In the genomic region with DNA sequence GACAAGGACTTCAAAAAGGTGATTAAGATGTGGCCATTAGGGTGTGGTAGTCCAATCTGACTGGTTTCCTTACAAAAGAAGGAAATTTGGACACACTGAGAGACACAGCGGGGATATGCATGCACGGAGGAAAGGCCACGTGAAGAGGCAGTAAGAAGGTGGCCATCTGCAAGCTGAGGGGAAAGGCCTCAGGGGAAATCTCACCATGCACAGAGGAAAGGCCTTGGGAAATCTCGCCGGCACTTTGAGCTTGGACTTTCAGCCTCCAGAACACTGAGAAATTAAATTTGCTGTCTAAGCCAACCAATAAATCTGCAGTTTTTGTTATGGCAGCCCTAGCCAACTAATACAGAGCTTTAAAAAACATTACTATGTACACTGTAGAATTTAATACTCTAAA, we compare ENCODE assay signal across 17 cellular contexts.
"Had no signal": no experiment of that assay in that cellular context is flagged by ENCODE, and none has a peak within 500 bp of the region (broad histone marks: within the 10 kb centered on the region; RNA-seq: fewer than 3 reads in every experiment).

No MANE protein-coding gene starts in this region.

- H3K27me3 Mint-ChIP-seq: activated CD4-positive, alpha-beta T cell treated with anti-CD3 and anti-CD28 coated beads, Interleukin-2, amount 10 ng/mL, durations not matched to agents 24 days and 14 days; activated naive CD8-positive, alpha-beta T cell treated with anti-CD3 and anti-CD28 coated beads, Interleukin-2, amount 10 ng/mL, durations not matched to agents 7 days and 5 days; stimulated activated memory B cell treated with anti-CD40 and anti-IgM and Interleukin-4, amounts not matched to agents 10 μg/mL and 1 μg/mL and 100 μg/mL, for 72 hours had no signal

- H3K27me3 ChIP-seq: brain microvascular endothelial cell, uterus had no signal

- H3K36me3 ChIP-seq: brain microvascular endothelial cell, uterus had no signal

- H3K9me3 Mint-ChIP-seq: activated CD4-positive, alpha-beta T cell treated with anti-CD3 and anti-CD28 coated beads, Interleukin-2, amount 10 ng/mL, durations not matched to agents 24 days and 14 days; activated naive CD8-positive, alpha-beta T cell treated with anti-CD3 and anti-CD28 coated beads, Interleukin-2, amount 10 ng/mL, durations not matched to agents 7 days and 5 days; activated T-helper 1 cell treated with anti-CD3 and anti-CD28 coated beads, Interleukin-12 subunit alpha, Interleukin-12 subunit beta, Interleukin-2, Interleukin-4 antibody, amounts not matched to agents 30 ng/mL and 10 ng/mL and 1 ng/mL, durations not matched to agents 14 hours and 24 hours and 36 hours; immature natural killer cell; neural crest cell; stimulated activated memory B cell treated with anti-CD40 and anti-IgM and Interleukin-4, amounts not matched to agents 10 μg/mL and 1 μg/mL and 100 μg/mL, for 72 hours had no signal

- H3K4me3 Mint-ChIP-seq: activated CD4-positive, alpha-beta T cell treated with anti-CD3 and anti-CD28 coated beads, Interleukin-2, amount 10 ng/mL, durations not matched to agents 24 days and 14 days; activated naive CD8-positive, alpha-beta T cell treated with anti-CD3 and anti-CD28 coated beads, Interleukin-2, amount 10 ng/mL, durations not matched to agents 7 days and 5 days; activated T-helper 1 cell treated with anti-CD3 and anti-CD28 coated beads, Interleukin-12 subunit alpha, Interleukin-12 subunit beta, Interleukin-2, Interleukin-4 antibody, amounts not matched to agents 30 ng/mL and 10 ng/mL and 1 ng/mL, durations not matched to agents 14 hours and 24 hours and 36 hours; immature natural killer cell; neural crest cell; stimulated activated memory B cell treated with anti-CD40 and anti-IgM and Interleukin-4, amounts not matched to agents 10 μg/mL and 1 μg/mL and 100 μg/mL, for 72 hours had no signal

- ATAC-seq: stimulated activated memory B cell treated with anti-CD40 and anti-IgM and Interleukin-4, amounts not matched to agents 10 μg/mL and 1 μg/mL and 100 μg/mL, for 72 hours had no signal

- H3K9me3 ChIP-seq: uterus had no signal

- H3K27ac Mint-ChIP-seq: activated CD4-positive, alpha-beta T cell treated with anti-CD3 and anti-CD28 coated beads, Interleukin-2, amount 10 ng/mL, durations not matched to agents 24 days and 14 days; activated naive CD8-positive, alpha-beta T cell treated with anti-CD3 and anti-CD28 coated beads, Interleukin-2, amount 10 ng/mL, durations not matched to agents 7 days and 5 days; activated T-helper 1 cell treated with anti-CD3 and anti-CD28 coated beads, Interleukin-12 subunit alpha, Interleukin-12 subunit beta, Interleukin-2, Interleukin-4 antibody, amounts not matched to agents 30 ng/mL and 10 ng/mL and 1 ng/mL, durations not matched to agents 14 hours and 24 hours and 36 hours; stimulated activated memory B cell treated with anti-CD40 and anti-IgM and Interleukin-4, amounts not matched to agents 10 μg/mL and 1 μg/mL and 100 μg/mL, for 72 hours had no signal

- H3K4me3 ChIP-seq: lung, uterus had no signal

- DNase-seq: activated CD4-positive, alpha-beta T cell treated with anti-CD3 and anti-CD28 coated beads, Interleukin-2, amount 10 ng/mL, durations not matched to agents 24 days and 14 days; activated CD4-positive, CD25-positive, alpha-beta regulatory T cell; activated CD8-positive, alpha-beta memory T cell treated with anti-CD3 and anti-CD28 coated beads for 24 hours; activated naive CD8-positive, alpha-beta T cell treated with anti-CD3 and anti-CD28 coated beads, Interleukin-2, amount 10 ng/mL, durations not matched to agents 7 days and 5 days; brain microvascular endothelial cell; effector CD8-positive, alpha-beta T cell; foreskin fibroblast; immature natural killer cell; midbrain; stimulated activated CD4-positive, alpha-beta T cell treated with anti-CD3 and anti-CD28 coated beads, Interleukin-12 subunit alpha, Interleukin-12 subunit beta, amount 100 ng/mL, for 4 hours; stimulated activated CD4-positive, alpha-beta T cell treated with anti-CD3 and anti-CD28 coated beads, Interleukin-2, amount 100 ng/mL, for 24 hours; uterus had no signal

- H3K36me3 Mint-ChIP-seq: immature natural killer cell had no signal

- H3K4me1 ChIP-seq: parathyroid adenoma, uterus had no signal
